In the genomic region with DNA sequence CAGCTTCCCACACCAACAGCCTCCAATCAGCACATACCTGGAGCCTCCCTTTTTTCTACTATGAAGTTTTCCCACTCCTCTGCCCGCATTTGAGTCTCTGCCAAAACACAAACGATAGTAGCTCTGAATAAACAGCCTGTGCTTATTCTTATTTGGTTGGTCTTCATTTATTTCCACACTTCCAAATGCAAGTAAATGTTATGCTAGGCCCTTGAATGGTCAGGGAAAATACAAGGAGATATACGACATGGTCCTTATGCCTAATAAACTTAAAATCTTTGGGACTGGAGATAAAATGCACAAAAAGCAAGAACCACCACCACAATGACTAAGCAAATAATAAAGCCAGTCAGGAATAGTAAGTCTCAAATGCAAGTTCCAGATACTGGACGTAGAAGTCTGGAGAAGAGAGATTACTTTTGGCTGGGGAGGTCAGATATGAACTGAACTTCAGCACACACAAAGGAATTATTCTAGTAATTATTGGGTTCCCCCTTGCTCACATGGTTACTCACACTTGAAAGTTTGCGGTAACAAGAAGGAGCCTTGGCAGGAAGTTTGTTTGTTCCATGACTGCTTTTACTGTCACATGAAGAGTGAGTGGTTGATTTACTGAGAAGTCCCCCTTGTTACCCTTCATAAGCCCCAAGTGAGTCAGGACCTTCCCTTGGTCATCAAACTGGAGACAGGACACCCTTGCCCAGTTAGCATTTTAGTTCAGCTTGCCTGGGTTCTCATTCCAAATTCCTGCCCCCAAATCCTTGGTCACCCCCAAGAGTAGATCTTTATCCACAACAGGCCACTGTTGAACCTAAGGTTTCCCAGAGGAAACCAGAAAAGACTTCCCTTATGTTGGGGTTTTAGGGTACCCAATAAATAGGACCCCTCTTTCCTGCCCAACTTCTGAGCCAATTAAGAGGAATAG, we compare ENCODE assay signal across 1 cellular context.
TF ChIP-seq lines count a peak whose summit lies in the region.

No MANE protein-coding gene starts in this region.

TF ChIP-seq in K562, 482 proteins besides CTCF, POLR2A, EP300 and RAD21 (continued from another document and continues in another):
- TF ChIP-seq, protein P1, sequence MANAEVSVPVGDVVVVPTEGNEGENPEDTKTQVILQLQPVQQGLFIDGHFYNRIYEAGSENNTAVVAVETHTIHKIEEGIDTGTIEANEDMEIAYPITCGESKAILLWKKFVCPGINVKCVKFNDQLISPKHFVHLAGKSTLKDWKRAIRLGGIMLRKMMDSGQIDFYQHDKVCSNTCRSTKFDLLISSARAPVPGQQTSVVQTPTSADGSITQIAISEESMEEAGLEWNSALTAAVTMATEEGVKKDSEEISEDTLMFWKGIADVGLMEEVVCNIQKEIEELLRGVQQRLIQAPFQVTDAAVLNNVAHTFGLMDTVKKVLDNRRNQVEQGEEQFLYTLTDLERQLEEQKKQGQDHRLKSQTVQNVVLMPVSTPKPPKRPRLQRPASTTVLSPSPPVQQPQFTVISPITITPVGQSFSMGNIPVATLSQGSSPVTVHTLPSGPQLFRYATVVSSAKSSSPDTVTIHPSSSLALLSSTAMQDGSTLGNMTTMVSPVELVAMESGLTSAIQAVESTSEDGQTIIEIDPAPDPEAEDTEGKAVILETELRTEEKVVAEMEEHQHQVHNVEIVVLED (CRISPR knock-in tag; IDR thresholded peaks at IDR 0.05), result peak; percentile 8; the same call in 1 of the 2 replicates
- TF ChIP-seq, protein P2, sequence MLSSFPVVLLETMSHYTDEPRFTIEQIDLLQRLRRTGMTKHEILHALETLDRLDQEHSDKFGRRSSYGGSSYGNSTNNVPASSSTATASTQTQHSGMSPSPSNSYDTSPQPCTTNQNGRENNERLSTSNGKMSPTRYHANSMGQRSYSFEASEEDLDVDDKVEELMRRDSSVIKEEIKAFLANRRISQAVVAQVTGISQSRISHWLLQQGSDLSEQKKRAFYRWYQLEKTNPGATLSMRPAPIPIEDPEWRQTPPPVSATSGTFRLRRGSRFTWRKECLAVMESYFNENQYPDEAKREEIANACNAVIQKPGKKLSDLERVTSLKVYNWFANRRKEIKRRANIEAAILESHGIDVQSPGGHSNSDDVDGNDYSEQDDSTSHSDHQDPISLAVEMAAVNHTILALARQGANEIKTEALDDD (IDR thresholded peaks at IDR 0.05), result peak; percentile 97
- TF ChIP-seq NFE2 (IDR thresholded peaks at IDR 0.05; ENCODE audit: low read depth) (peak; percentile 100), STAT5A (IDR thresholded peaks at IDR 0.05; ENCODE audit: borderline replicate concordance, low read length) (peak; percentile 97), ZNF212 (CRISPR knock-in tag; IDR thresholded peaks at IDR 0.05) (peak; percentile 13; the same call in 1 of the 2 replicates), GABPA (tag; conservative IDR thresholded peaks at IDR 0.05; ENCODE audit: low read depth) (peak; percentile 61), XRCC3 (IDR thresholded peaks at IDR 0.05) (peak; percentile 77), ZC3H4 (CRISPR knock-in tag; IDR thresholded peaks at IDR 0.05; ENCODE audit: borderline replicate concordance) (no peak), FOXM1 (IDR thresholded peaks at IDR 0.05; ENCODE audit: low read depth) (peak; percentile 98), FOXM1 (CRISPR knock-in tag; IDR thresholded peaks at IDR 0.05; ENCODE audit: low read depth) (no peak), ETV1 (tag; conservative IDR thresholded peaks at IDR 0.05; ENCODE audit: low read depth) (peak; percentile 84), GTF2E2 (tag; IDR thresholded peaks at IDR 0.05) (peak; percentile 76; the same call in 1 of the 2 replicates), ESRRB (CRISPR knock-in tag; IDR thresholded peaks at IDR 0.05; ENCODE audit: borderline replicate concordance) (no peak), RB1 (IDR thresholded peaks at IDR 0.05; ENCODE audit: low read depth) (peak; percentile 26; the same call in 1 of the 2 replicates)
- TF ChIP-seq, protein P3, sequence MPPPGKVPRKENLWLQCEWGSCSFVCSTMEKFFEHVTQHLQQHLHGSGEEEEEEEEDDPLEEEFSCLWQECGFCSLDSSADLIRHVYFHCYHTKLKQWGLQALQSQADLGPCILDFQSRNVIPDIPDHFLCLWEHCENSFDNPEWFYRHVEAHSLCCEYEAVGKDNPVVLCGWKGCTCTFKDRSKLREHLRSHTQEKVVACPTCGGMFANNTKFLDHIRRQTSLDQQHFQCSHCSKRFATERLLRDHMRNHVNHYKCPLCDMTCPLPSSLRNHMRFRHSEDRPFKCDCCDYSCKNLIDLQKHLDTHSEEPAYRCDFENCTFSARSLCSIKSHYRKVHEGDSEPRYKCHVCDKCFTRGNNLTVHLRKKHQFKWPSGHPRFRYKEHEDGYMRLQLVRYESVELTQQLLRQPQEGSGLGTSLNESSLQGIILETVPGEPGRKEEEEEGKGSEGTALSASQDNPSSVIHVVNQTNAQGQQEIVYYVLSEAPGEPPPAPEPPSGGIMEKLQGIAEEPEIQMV (tag; conservative IDR thresholded peaks at IDR 0.05; ENCODE audit: low read depth), result no peak
- TF ChIP-seq, protein P4, sequence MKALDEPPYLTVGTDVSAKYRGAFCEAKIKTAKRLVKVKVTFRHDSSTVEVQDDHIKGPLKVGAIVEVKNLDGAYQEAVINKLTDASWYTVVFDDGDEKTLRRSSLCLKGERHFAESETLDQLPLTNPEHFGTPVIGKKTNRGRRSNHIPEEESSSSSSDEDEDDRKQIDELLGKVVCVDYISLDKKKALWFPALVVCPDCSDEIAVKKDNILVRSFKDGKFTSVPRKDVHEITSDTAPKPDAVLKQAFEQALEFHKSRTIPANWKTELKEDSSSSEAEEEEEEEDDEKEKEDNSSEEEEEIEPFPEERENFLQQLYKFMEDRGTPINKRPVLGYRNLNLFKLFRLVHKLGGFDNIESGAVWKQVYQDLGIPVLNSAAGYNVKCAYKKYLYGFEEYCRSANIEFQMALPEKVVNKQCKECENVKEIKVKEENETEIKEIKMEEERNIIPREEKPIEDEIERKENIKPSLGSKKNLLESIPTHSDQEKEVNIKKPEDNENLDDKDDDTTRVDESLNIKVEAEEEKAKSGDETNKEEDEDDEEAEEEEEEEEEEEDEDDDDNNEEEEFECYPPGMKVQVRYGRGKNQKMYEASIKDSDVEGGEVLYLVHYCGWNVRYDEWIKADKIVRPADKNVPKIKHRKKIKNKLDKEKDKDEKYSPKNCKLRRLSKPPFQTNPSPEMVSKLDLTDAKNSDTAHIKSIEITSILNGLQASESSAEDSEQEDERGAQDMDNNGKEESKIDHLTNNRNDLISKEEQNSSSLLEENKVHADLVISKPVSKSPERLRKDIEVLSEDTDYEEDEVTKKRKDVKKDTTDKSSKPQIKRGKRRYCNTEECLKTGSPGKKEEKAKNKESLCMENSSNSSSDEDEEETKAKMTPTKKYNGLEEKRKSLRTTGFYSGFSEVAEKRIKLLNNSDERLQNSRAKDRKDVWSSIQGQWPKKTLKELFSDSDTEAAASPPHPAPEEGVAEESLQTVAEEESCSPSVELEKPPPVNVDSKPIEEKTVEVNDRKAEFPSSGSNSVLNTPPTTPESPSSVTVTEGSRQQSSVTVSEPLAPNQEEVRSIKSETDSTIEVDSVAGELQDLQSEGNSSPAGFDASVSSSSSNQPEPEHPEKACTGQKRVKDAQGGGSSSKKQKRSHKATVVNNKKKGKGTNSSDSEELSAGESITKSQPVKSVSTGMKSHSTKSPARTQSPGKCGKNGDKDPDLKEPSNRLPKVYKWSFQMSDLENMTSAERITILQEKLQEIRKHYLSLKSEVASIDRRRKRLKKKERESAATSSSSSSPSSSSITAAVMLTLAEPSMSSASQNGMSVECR (CRISPR knock-in tag; IDR thresholded peaks at IDR 0.05), result no peak
- TF ChIP-seq, protein P5, sequence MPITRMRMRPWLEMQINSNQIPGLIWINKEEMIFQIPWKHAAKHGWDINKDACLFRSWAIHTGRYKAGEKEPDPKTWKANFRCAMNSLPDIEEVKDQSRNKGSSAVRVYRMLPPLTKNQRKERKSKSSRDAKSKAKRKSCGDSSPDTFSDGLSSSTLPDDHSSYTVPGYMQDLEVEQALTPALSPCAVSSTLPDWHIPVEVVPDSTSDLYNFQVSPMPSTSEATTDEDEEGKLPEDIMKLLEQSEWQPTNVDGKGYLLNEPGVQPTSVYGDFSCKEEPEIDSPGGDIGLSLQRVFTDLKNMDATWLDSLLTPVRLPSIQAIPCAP (CRISPR knock-in tag; IDR thresholded peaks at IDR 0.05; ENCODE audit: borderline replicate concordance), result no peak
- TF ChIP-seq, protein P6, sequence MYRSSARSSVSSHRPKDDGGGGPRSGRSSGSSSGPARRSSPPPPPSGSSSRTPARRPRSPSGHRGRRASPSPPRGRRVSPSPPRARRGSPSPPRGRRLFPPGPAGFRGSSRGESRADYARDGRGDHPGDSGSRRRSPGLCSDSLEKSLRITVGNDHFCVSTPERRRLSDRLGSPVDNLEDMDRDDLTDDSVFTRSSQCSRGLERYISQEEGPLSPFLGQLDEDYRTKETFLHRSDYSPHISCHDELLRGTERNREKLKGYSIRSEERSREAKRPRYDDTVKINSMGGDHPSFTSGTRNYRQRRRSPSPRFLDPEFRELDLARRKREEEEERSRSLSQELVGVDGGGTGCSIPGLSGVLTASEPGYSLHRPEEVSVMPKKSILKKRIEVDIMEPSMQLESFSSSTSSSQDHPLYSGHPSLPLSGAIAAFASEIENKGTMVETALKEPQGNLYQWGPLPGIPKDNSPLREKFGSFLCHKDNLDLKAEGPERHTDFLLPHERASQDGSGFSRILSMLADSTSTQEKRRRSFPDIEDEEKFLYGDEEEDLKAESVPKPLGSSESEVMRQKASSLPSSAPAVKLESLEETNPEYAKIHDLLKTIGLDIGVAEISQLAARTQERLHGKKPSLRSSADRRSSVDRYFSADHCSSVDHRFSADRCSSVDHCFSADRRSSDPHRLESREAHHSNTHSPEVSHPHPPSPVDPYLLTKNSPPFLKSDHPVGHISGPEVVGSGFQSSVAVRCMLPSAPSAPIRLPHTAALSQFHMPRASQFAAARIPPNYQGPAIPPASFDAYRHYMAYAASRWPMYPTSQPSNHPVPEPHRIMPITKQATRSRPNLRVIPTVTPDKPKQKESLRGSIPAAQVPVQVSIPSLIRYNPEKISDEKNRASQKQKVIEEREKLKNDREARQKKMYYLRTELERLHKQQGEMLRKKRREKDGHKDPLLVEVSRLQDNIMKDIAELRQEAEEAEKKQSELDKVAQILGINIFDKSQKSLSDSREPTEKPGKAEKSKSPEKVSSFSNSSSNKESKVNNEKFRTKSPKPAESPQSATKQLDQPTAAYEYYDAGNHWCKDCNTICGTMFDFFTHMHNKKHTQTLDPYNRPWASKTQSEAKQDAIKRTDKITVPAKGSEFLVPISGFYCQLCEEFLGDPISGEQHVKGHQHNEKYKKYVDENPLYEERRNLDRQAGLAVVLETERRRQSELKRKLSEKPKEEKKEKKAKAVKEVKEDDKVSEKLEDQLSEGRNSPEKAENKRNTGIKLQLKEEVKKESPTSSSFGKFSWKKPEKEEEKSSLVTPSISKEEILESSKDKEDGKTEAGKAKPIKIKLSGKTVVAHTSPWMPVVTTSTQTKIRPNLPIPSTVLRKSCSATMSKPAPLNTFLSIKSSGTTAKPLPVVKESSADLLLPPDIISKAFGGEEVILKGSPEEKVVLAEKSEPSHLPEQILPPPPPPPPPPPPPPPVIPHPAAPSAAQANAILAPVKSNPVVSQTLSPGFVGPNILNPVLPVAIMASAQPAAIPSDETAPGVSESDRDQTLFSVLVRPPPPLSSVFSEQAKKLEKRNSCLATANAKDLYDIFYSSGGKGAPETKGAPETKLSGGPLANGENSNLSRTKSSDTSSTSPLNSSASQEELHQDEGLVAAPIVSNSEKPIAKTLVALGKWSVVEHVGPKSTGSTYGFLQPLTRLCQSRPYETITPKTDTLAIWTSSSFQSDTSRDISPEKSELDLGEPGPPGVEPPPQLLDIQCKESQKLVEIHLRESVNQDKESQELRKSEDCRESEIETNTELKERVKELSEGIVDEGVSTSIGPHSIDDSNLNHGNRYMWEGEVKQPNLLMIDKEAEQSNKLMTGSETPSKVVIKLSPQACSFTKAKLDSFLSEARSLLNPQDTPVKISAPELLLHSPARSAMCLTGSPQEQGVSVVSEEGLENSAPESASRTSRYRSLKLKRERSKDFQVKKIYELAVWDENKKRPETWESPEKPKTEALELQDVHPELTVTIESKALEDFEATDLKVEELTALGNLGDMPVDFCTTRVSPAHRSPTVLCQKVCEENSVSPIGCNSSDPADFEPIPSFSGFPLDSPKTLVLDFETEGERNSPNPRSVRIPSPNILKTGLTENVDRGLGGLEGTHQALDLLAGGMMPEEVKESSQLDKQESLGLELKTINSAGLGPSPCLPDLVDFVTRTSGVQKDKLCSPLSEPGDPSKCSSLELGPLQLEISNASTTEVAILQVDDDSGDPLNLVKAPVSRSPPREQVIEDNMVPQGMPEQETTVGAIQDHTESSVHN (IDR thresholded peaks at IDR 0.05; ENCODE audit: borderline replicate concordance in 1 of 2, low read depth in 1 of 2), result peak; percentile 82 to 91; a peak in 3 of 4 replicates
- TF ChIP-seq, protein P7, sequence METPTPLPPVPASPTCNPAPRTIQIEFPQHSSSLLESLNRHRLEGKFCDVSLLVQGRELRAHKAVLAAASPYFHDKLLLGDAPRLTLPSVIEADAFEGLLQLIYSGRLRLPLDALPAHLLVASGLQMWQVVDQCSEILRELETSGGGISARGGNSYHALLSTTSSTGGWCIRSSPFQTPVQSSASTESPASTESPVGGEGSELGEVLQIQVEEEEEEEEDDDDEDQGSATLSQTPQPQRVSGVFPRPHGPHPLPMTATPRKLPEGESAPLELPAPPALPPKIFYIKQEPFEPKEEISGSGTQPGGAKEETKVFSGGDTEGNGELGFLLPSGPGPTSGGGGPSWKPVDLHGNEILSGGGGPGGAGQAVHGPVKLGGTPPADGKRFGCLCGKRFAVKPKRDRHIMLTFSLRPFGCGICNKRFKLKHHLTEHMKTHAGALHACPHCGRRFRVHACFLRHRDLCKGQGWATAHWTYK (CRISPR knock-in tag; IDR thresholded peaks at IDR 0.05), result peak; percentile 48; the same call in 1 of the 2 replicates
- TF ChIP-seq, protein P8, sequence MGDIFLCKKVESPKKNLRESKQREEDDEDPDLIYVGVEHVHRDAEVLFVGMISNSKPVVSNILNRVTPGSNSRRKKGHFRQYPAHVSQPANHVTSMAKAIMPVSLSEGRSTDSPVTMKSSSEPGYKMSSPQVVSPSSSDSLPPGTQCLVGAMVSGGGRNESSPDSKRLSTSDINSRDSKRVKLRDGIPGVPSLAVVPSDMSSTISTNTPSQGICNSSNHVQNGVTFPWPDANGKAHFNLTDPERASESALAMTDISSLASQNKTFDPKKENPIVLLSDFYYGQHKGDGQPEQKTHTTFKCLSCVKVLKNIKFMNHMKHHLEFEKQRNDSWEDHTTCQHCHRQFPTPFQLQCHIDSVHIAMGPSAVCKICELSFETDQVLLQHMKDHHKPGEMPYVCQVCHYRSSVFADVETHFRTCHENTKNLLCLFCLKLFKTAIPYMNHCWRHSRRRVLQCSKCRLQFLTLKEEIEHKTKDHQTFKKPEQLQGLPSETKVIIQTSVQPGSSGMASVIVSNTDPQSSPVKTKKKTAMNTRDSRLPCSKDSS (IDR thresholded peaks at IDR 0.05; ENCODE audit: low read depth, partially characterized antibody), result peak; percentile 9
- TF ChIP-seq, protein P9, sequence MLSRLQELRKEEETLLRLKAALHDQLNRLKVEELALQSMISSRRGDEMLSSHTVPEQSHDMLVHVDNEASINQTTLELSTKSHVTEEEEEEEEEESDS (CRISPR knock-in tag; IDR thresholded peaks at IDR 0.05), result no peak
- TF ChIP-seq, protein P10, sequence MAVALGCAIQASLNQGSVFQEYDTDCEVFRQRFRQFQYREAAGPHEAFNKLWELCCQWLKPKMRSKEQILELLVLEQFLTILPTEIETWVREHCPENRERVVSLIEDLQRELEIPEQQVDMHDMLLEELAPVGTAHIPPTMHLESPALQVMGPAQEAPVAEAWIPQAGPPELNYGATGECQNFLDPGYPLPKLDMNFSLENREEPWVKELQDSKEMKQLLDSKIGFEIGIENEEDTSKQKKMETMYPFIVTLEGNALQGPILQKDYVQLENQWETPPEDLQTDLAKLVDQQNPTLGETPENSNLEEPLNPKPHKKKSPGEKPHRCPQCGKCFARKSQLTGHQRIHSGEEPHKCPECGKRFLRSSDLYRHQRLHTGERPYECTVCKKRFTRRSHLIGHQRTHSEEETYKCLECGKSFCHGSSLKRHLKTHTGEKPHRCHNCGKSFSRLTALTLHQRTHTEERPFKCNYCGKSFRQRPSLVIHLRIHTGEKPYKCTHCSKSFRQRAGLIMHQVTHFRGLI (CRISPR knock-in tag; IDR thresholded peaks at IDR 0.05), result peak; percentile 58; the same call in 1 of the 2 replicates
